25 cellular contexts compared by ENCODE assay signal in the genomic region with DNA sequence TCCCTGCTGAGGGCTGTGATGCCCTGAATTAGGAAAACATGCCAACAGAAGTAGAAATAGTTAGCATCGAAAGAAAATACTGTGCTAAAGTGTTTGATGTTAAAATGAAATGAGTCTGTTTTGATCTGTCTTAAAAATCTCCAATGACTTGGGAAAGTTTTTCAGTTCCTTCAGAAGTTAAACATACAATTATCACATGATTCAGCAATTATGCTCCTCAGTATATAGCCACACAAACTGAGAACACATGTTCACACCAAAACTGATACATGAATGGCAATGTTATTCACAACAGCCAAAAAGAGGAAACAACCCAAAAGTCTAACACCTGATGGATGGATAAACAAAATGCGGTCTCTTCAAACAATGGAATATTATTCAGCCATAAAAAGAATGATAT.
A peak's percentile ranks its signal among the peaks of the same experiment; 100 is the strongest.
DNase-seq lines count a peak whose midpoint lies in the region; TF ChIP-seq lines count a peak whose summit lies in the region.
"Had no signal": no experiment of that assay in that cellular context is flagged by ENCODE, and none has a peak within 500 bp of the region (broad histone marks: within the 10 kb centered on the region; RNA-seq: fewer than 3 reads in every experiment).

No MANE protein-coding gene starts in this region.

- peak overlapping the region; percentile 80 for H3K27ac Mint-ChIP-seq in MCF 10A (ENCODE audit: low read depth, unreplicated experiment)
- H3K27ac Mint-ChIP-seq: activated CD4-positive, alpha-beta memory T cell treated with anti-CD3 and anti-CD28 coated beads for 36 hours; CD4-positive, CD25-positive, alpha-beta regulatory T cell; nephron; T-helper 17 cell had no signal

- H3K27me3 ChIP-seq in breast epithelium (no peaks in the 10 kb centered on the region), SJSA1 (replicated peaks) (no peaks in the 10 kb centered on the region), esophagus squamous epithelium (no peaks in the 10 kb centered on the region), smooth muscle cell (ENCODE audit: low read depth) (no peaks in the 10 kb centered on the region), HAP-1 (ENCODE audit: low read depth) (no peaks in the 10 kb centered on the region)
- H3K27me3 ChIP-seq: gastrocnemius medialis, hepatocyte, ovary had no signal

- H3K9me3 Mint-ChIP-seq in MCF 10A (ENCODE audit: unreplicated experiment), result no peaks in the 10 kb centered on the region
- H3K9me3 Mint-ChIP-seq: endodermal cell, nephron had no signal

- H3K9me3 ChIP-seq in breast epithelium, result no peaks in the 10 kb centered on the region
- H3K9me3 ChIP-seq in SJSA1 (replicated peaks), result no peaks in the 10 kb centered on the region
- H3K9me3 ChIP-seq in esophagus squamous epithelium, result no peaks in the 10 kb centered on the region
- no peaks in the 10 kb centered on the region for H3K9me3 ChIP-seq in smooth muscle cell (replicated peaks; ENCODE audit: low read depth)
- no peaks in the 10 kb centered on the region for H3K9me3 ChIP-seq in HAP-1
- H3K9me3 ChIP-seq: gastrocnemius medialis, lower lobe of right lung, ovary had no signal

- no peak overlapping the region for H2AFZ ChIP-seq in smooth muscle cell (ENCODE audit: low read depth)
- H2AFZ ChIP-seq: hepatocyte had no signal

- H3K4me2 ChIP-seq in smooth muscle cell, result no peak overlapping the region
- H3K4me2 ChIP-seq: hepatocyte had no signal

- peaks cover 30% of the 10 kb centered on the region for H3K36me3 Mint-ChIP-seq in MCF 10A (ENCODE audit: insufficient read depth, unreplicated experiment)
- H3K36me3 Mint-ChIP-seq: activated CD4-positive, alpha-beta memory T cell treated with anti-CD3 and anti-CD28 coated beads for 36 hours; CD4-positive, CD25-positive, alpha-beta regulatory T cell had no signal

- peaks cover 3% of the 10 kb centered on the region for H3F3A ChIP-seq in smooth muscle cell (ENCODE audit: low read depth)

- H4K20me1 ChIP-seq in smooth muscle cell (ENCODE audit: low read depth), result peaks cover 30% of the 10 kb centered on the region

- H3K9ac ChIP-seq in smooth muscle cell (ENCODE audit: low read depth), result no peak overlapping the region

- BruUV-seq in MCF 10A (replicated peaks; lab: Mats Ljungman, UMichigan), result no TSS peak

- TF ChIP-seq CTCF in MCF 10A (IDR thresholded peaks at IDR 0.05; ENCODE audit: unreplicated experiment), result no peak
- no peak for TF ChIP-seq CTCF in breast epithelium (IDR thresholded peaks at IDR 0.05)
- no peak for TF ChIP-seq CTCF in esophagus squamous epithelium (IDR thresholded peaks at IDR 0.05)
- TF ChIP-seq CTCF in smooth muscle cell (IDR thresholded peaks at IDR 0.05; ENCODE audit: borderline replicate concordance, insufficient read depth, poor library complexity, severe bottlenecking), result no peak

- H3K36me3 ChIP-seq in breast epithelium (no peaks in the 10 kb centered on the region), SJSA1 (0 out of 2 replicates have a peak, but pooled peaks cover 5% of the 10 kb centered on the region), esophagus squamous epithelium (no peaks in the 10 kb centered on the region), smooth muscle cell (ENCODE audit: low read depth) (no peaks in the 10 kb centered on the region), HAP-1 (replicated peaks) (no peaks in the 10 kb centered on the region)
- H3K36me3 ChIP-seq: gastrocnemius medialis, lower lobe of right lung, ovary had no signal

- H3K4me1 ChIP-seq in breast epithelium (no peaks in the 10 kb centered on the region), SJSA1 (replicated peaks) (peaks cover 76% of the 10 kb centered on the region), esophagus squamous epithelium (peaks cover 0 to 67% (median 28%) of the 10 kb centered on the region in 3 donors), smooth muscle cell (ENCODE audit: low read depth) (peaks cover 16% of the 10 kb centered on the region), HAP-1 (no peaks in the 10 kb centered on the region)
- H3K4me1 ChIP-seq: lower lobe of right lung had no signal

- in situ Hi-C loops in HAP-1 (cut with MboI; ENCODE audit: low sequenced_read_pairs), result no loop called here

- DNase-seq in MCF 10A (ENCODE audit: unreplicated experiment) (no peak), breast epithelium (ENCODE audit: low spot score in 2 of 2) (no peak), SJSA1 (ENCODE audit: low read depth in 1 of 2, low spot score in 2 of 2) (no peak), esophagus squamous epithelium (lab: John Stamatoyannopoulos, UW) (no peak), smooth muscle cell (lab: John Stamatoyannopoulos, UW; ENCODE audit: unreplicated experiment) (no peak), LoVo (ENCODE audit: low spot score) (no peak), HAP-1 (ENCODE audit: low spot score in 2 of 2) (no peak), NCI-H1092 (lab: John Stamatoyannopoulos, UW) (no peak)
- DNase-seq: activated CD4-positive, alpha-beta memory T cell treated with anti-CD3 and anti-CD28 coated beads for 36 hours; activated CD4-positive, CD25-positive, alpha-beta regulatory T cell treated with anti-CD3 and anti-CD28 coated beads, Interleukin-2, amount 50 U/mL, for 72 hours; activated naive CD4-positive, alpha-beta T cell treated with Interleukin-2 at 50 U/mL for 16 hours; AML-193; CD4-positive, CD25-positive, alpha-beta regulatory T cell; dermis blood vessel endothelial cell; endodermal cell; gastrocnemius medialis; lower lobe of right lung; NCI-H1930; NCI-H526; ovary; stimulated activated naive CD4-positive, alpha-beta T cell treated with Interleukin-2 at 50 U/mL for 16 hours; T-helper 17 cell had no signal

- POLR2A ChIA-PET in MCF 10A (lab: Yijun Ruan, JAX), result interaction anchor here (0.6 to 5.2 kb wide), 7 partner anchors 22 to 151 kb away, joined by 3 to 143 read pairs (median 61); a partner anchor contains a TSS

- H3K4me3 ChIP-seq in breast epithelium (no peak overlapping the region), SJSA1 (no peak overlapping the region), esophagus squamous epithelium (no peak overlapping the region), smooth muscle cell (no peak overlapping the region), HAP-1 (no peak overlapping the region)
- H3K4me3 ChIP-seq: gastrocnemius medialis, hepatocyte, lower lobe of right lung, ovary had no signal

- peaks cover 80% of the 10 kb centered on the region for H3K4me1 Mint-ChIP-seq in MCF 10A (ENCODE audit: insufficient read depth, unreplicated experiment)
- H3K4me1 Mint-ChIP-seq: T-helper 17 cell had no signal

- intact Hi-C loops in MCF 10A (cut with micrococcal nuclease), result loop anchor here (10.0 kb wide), 1 partner anchor 54 kb away; no protein-coding TSS in a partner anchor
- intact Hi-C loops in breast epithelium (cut with DNase I; ENCODE audit: low total_unique reads), result no loop called here
- intact Hi-C loops in esophagus squamous epithelium (cut with DNase I), result no loop called here

- H3K27me3 Mint-ChIP-seq in MCF 10A (ENCODE audit: insufficient read depth, unreplicated experiment), result no peaks in the 10 kb centered on the region
- H3K27me3 Mint-ChIP-seq: T-helper 17 cell had no signal

- TF ChIP-seq POLR2A in breast epithelium (IDR thresholded peaks at IDR 0.05) (no peak), esophagus squamous epithelium (IDR thresholded peaks at IDR 0.05) (no peak)

- CTCF ChIA-PET in MCF 10A (lab: Yijun Ruan, JAX), result interaction anchor here (0.6 to 1.6 kb wide), 8 partner anchors 12 to 1146 kb away, joined by 3 to 11 read pairs (median 5); a partner anchor contains a TSS

- H3K27ac ChIP-seq in breast epithelium, result peak overlapping the region in 1 of 2 donors; percentile 30
- H3K27ac ChIP-seq in SJSA1, result peak overlapping the region; percentile 54
- peak overlapping the region; percentile 31 to 68 (median 48) for H3K27ac ChIP-seq in esophagus squamous epithelium
- peak overlapping the region; percentile 23 for H3K27ac ChIP-seq in smooth muscle cell (ENCODE audit: low read depth)
- H3K27ac ChIP-seq: 22Rv1, hepatocyte, lower lobe of right lung, ovary had no signal

- H3K4me3 Mint-ChIP-seq in MCF 10A (ENCODE audit: unreplicated experiment), result no peak overlapping the region
- H3K4me3 Mint-ChIP-seq: activated CD4-positive, alpha-beta memory T cell treated with anti-CD3 and anti-CD28 coated beads for 36 hours; CD4-positive, CD25-positive, alpha-beta regulatory T cell; endodermal cell; nephron; T-helper 17 cell had no signal

- H3K79me2 ChIP-seq in smooth muscle cell (ENCODE audit: low read depth), result peaks cover 34% of the 10 kb centered on the region

- 34 to 43% methylated on average over 2 of the region's 2 CpGs for WGBS in esophagus squamous epithelium, 2 donors
- 93% methylated on average over 2 of the region's 2 CpGs for WGBS in smooth muscle cell (ENCODE audit: low lambda C conversion rate)
